13 cellular contexts compared by ENCODE assay signal in genomic region chr3:17398959-17399551, GRCh38.
DNase-seq lines count a peak whose midpoint lies in the region; ATAC-seq and TF ChIP-seq lines count a peak whose summit lies in the region.
"Had no signal": no experiment of that assay in that cellular context is flagged by ENCODE, and none has a peak within 500 bp of the region (broad histone marks: within the 10 kb centered on the region; RNA-seq: fewer than 3 reads in every experiment).

No MANE protein-coding gene starts in this region.

- DNase-seq in NOMO-1 treated with dmso at 0.1 percent for 144 hours (lab: John Stamatoyannopoulos, UW; ENCODE audit: unreplicated experiment): peak; percentile 57
- DNase-seq in stimulated activated CD4-positive, alpha-beta T cell treated with anti-CD3 and anti-CD28 coated beads, Interleukin-15, amount 100 ng/mL, for 24 hours: no peak
- DNase-seq in GOT3 (lab: John Stamatoyannopoulos, UW): no peak
- no peak for DNase-seq in right lobe of liver
- DNase-seq in WTC11 (ENCODE audit: low spot score): no peak
- DNase-seq: BE2C; IMR-90; naive thymus-derived CD8-positive, alpha-beta T cell; NCI-H510A; T1000 had no signal

- H3K4me1 ChIP-seq in right lobe of liver: no peaks in the 10 kb centered on the region
- H3K4me1 ChIP-seq: BE2C had no signal

- ATAC-seq in GM18498 (IDR thresholded peaks at IDR 0.05; ENCODE audit: unreplicated experiment): peak; percentile 97
- ATAC-seq in GM21367 (IDR thresholded peaks at IDR 0.05; ENCODE audit: unreplicated experiment): peak; percentile 91
- ATAC-seq in HG03060 (IDR thresholded peaks at IDR 0.05; ENCODE audit: low read depth, unreplicated experiment): peak; percentile 89
- no peak for ATAC-seq in right lobe of liver
- no peak for ATAC-seq in WTC11
- ATAC-seq: naive thymus-derived CD8-positive, alpha-beta T cell had no signal

- H3K27me3 ChIP-seq in right lobe of liver: no peaks in the 10 kb centered on the region
- H3K27me3 ChIP-seq: BE2C had no signal

- no peaks in the 10 kb centered on the region for H3K27me3 Mint-ChIP-seq in WTC11 (ENCODE audit: low read depth)
- H3K27me3 Mint-ChIP-seq: naive thymus-derived CD8-positive, alpha-beta T cell had no signal

- H3K4me3 ChIP-seq in right lobe of liver: no peak overlapping the region

- CTCF ChIA-PET in WTC11 (lab: Charles Lee): interaction anchor here (0.6 kb wide), 1 partner anchor 95 kb away, joined by 3 read pairs; no protein-coding TSS in a partner anchor

- H3K27ac Mint-ChIP-seq in WTC11: no peak overlapping the region
- H3K27ac Mint-ChIP-seq: naive thymus-derived CD8-positive, alpha-beta T cell had no signal

- 0 out of 2 replicates have a peak, but pooled peaks cover 1% of the 10 kb centered on the region for H3K36me3 Mint-ChIP-seq in WTC11

- H3K4me3 Mint-ChIP-seq in WTC11: no peak overlapping the region
- H3K4me3 Mint-ChIP-seq: naive thymus-derived CD8-positive, alpha-beta T cell had no signal

- TF ChIP-seq CTCF in right lobe of liver (IDR thresholded peaks at IDR 0.05) (no peak), WTC11 (IDR thresholded peaks at IDR 0.05) (no peak)

- H3K27ac ChIP-seq in right lobe of liver: no peak overlapping the region

- H3K9me3 Mint-ChIP-seq in WTC11: no peaks in the 10 kb centered on the region

- no peaks in the 10 kb centered on the region for H3K4me1 Mint-ChIP-seq in WTC11

- POLR2A ChIA-PET in WTC11 (lab: Charles Lee): no interaction called here

- intact Hi-C loops in right lobe of liver (cut with DNase I): no loop called here

- peaks cover 0 to 5% (median 0%) of the 10 kb centered on the region in 4 donors for H3K36me3 ChIP-seq in right lobe of liver
- H3K36me3 ChIP-seq: BE2C had no signal

- WGBS in right lobe of liver (ENCODE audit: insufficient coverage, low coverage, low lambda C conversion rate, missing lambda C conversion rate): 73% methylated on average over 2 of the region's 2 CpGs

- no peaks in the 10 kb centered on the region for H3K9me3 ChIP-seq in right lobe of liver
- H3K9me3 ChIP-seq: BE2C had no signal

- TF ChIP-seq POLR2A in right lobe of liver (IDR thresholded peaks at IDR 0.05): no peak

TF ChIP-seq in WTC11, 78 proteins besides CTCF, POLR2A, EP300 and RAD21 (continues in another document):
- no peak for TF ChIP-seq NFATC4 (CRISPR knock-in tag; IDR thresholded peaks at IDR 0.05)
- TF ChIP-seq, protein P1, sequence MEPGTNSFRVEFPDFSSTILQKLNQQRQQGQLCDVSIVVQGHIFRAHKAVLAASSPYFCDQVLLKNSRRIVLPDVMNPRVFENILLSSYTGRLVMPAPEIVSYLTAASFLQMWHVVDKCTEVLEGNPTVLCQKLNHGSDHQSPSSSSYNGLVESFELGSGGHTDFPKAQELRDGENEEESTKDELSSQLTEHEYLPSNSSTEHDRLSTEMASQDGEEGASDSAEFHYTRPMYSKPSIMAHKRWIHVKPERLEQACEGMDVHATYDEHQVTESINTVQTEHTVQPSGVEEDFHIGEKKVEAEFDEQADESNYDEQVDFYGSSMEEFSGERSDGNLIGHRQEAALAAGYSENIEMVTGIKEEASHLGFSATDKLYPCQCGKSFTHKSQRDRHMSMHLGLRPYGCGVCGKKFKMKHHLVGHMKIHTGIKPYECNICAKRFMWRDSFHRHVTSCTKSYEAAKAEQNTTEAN (CRISPR knock-in tag; IDR thresholded peaks at IDR 0.05): no peak
- no peak for TF ChIP-seq ZNF138 (CRISPR knock-in tag; conservative IDR thresholded peaks at IDR 0.05)
- TF ChIP-seq ZNF425 (CRISPR knock-in tag; conservative IDR thresholded peaks at IDR 0.05): no peak
- TF ChIP-seq ZSCAN18 (CRISPR knock-in tag; IDR thresholded peaks at IDR 0.05): no peak
- no peak for TF ChIP-seq MXD4 (CRISPR knock-in tag; IDR thresholded peaks at IDR 0.05; ENCODE audit: borderline replicate concordance)
- TF ChIP-seq ELF4 (CRISPR knock-in tag; IDR thresholded peaks at IDR 0.05; ENCODE audit: low read depth): no peak
- no peak for TF ChIP-seq CBFB (CRISPR knock-in tag; IDR thresholded peaks at IDR 0.05; ENCODE audit: low read depth)
- no peak for TF ChIP-seq ZNF416 (CRISPR knock-in tag; IDR thresholded peaks at IDR 0.05)
- no peak for TF ChIP-seq TP53 (CRISPR knock-in tag; IDR thresholded peaks at IDR 0.05)
- TF ChIP-seq SMAD3 (CRISPR knock-in tag; IDR thresholded peaks at IDR 0.05; ENCODE audit: borderline replicate concordance): no peak
- TF ChIP-seq ZNF423 (CRISPR knock-in tag; IDR thresholded peaks at IDR 0.05): no peak
- TF ChIP-seq, protein P2, sequence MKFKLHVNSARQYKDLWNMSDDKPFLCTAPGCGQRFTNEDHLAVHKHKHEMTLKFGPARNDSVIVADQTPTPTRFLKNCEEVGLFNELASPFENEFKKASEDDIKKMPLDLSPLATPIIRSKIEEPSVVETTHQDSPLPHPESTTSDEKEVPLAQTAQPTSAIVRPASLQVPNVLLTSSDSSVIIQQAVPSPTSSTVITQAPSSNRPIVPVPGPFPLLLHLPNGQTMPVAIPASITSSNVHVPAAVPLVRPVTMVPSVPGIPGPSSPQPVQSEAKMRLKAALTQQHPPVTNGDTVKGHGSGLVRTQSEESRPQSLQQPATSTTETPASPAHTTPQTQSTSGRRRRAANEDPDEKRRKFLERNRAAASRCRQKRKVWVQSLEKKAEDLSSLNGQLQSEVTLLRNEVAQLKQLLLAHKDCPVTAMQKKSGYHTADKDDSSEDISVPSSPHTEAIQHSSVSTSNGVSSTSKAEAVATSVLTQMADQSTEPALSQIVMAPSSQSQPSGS (CRISPR knock-in tag; IDR thresholded peaks at IDR 0.05; ENCODE audit: borderline replicate concordance, low read depth): no peak
- TF ChIP-seq, protein P3, sequence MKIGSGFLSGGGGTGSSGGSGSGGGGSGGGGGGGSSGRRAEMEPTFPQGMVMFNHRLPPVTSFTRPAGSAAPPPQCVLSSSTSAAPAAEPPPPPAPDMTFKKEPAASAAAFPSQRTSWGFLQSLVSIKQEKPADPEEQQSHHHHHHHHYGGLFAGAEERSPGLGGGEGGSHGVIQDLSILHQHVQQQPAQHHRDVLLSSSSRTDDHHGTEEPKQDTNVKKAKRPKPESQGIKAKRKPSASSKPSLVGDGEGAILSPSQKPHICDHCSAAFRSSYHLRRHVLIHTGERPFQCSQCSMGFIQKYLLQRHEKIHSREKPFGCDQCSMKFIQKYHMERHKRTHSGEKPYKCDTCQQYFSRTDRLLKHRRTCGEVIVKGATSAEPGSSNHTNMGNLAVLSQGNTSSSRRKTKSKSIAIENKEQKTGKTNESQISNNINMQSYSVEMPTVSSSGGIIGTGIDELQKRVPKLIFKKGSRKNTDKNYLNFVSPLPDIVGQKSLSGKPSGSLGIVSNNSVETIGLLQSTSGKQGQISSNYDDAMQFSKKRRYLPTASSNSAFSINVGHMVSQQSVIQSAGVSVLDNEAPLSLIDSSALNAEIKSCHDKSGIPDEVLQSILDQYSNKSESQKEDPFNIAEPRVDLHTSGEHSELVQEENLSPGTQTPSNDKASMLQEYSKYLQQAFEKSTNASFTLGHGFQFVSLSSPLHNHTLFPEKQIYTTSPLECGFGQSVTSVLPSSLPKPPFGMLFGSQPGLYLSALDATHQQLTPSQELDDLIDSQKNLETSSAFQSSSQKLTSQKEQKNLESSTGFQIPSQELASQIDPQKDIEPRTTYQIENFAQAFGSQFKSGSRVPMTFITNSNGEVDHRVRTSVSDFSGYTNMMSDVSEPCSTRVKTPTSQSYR (CRISPR knock-in tag; IDR thresholded peaks at IDR 0.05): no peak
- TF ChIP-seq, protein P4, sequence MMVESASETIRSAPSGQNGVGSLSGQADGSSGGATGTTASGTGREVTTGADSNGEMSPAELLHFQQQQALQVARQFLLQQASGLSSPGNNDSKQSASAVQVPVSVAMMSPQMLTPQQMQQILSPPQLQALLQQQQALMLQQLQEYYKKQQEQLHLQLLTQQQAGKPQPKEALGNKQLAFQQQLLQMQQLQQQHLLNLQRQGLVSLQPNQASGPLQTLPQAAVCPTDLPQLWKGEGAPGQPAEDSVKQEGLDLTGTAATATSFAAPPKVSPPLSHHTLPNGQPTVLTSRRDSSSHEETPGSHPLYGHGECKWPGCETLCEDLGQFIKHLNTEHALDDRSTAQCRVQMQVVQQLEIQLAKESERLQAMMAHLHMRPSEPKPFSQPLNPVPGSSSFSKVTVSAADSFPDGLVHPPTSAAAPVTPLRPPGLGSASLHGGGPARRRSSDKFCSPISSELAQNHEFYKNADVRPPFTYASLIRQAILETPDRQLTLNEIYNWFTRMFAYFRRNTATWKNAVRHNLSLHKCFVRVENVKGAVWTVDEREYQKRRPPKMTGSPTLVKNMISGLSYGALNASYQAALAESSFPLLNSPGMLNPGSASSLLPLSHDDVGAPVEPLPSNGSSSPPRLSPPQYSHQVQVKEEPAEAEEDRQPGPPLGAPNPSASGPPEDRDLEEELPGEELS (CRISPR knock-in tag; IDR thresholded peaks at IDR 0.05): no peak

Comparison
In these comparisons a context has a peak if more than half of its experiments do, and no peak if none do; other contexts are left out.
1. ATAC-seq: peak in GM18498 (single experiment), GM21367 (single experiment) and HG03060 (single experiment); none in right lobe of liver (0 of 4) and WTC11 (single experiment).